ENCODE assay signal across 1 cellular context in the genomic region with DNA sequence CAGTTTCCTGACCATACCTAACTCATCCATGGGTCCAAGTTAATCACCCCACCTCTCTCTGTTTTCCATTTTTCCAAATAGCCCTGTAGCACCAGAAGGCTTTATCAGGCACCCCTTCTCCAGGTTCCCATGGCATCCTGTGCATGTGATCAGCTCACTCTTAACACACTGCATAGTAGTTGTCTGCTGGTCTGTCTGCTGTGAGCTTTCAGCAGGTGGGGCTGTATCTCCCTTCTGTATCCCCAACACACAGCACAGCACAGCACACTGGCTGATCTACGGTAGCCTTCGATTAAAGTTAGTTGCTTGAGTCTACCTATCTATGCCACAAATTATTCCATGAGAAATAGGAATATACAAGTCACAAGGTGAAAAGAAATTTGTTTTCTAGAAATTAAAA.
A peak's percentile ranks its signal among the peaks of the same experiment; 100 is the strongest.
TF ChIP-seq lines count a peak whose summit lies in the region.

No MANE protein-coding gene starts in this region.

TF ChIP-seq in K562, 482 proteins besides CTCF, POLR2A, EP300 and RAD21:
- TF ChIP-seq ZNF143 (CRISPR knock-in tag; IDR thresholded peaks at IDR 0.05): no peak
- peak; percentile 4 for TF ChIP-seq ZFP36 (IDR thresholded peaks at IDR 0.05; ENCODE audit: low read depth, low read length, partially characterized antibody)
